In the genomic region with DNA sequence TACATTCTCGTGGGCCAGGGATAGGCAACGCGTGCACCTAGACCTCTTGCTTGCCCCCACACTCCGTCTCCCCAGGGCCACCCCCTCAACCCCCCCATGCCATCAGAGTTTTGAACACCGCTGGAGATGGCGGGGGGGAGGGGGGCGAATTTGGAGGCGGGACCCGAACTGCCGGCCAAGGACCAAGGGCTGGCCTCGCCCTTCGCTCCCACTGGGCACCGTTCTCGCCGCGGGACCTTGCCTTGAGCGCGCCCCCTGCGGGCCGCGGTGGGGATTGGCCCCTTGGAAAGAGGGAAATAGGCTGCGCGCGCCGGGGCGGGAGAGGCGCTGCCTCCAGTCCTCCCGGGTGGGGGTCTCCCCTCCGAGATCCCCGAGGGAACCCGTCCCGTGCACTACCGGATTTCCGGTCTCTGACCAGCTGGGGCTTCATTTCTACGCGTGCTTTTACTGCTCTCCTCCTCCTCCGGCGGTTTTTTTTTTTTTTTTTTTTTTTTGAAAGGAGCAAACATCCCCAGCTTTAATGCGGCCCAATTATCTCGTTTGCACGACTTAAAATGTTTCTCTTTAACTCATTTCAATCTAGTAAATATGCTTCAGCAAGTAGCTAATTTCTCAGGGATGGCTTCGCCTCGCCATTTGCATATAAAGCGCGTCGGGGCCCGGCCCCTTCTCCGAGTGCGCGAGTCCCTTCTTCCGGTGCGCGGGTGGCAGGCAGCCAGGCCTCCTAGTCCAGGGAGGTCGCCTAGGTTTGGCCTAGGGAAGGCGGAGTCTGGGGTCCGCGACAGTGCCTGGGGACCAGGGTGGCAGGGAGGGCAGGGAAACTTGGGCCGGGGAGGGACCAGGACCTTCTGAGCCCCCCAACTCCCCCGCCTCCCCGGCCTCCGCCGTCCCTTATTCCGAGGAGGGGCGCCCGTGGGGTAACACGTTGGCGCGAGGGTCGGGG, we compare ENCODE assay signal across 8 cellular contexts. TPM values are rescaled to one million over a fixed set of nuclear protein-coding genes. Genes with fewer than 3 reads are reported as not detected.
DNase-seq lines count a peak whose midpoint lies in the region; ATAC-seq, FAIRE-seq and TF ChIP-seq lines count a peak whose summit lies in the region.

No MANE protein-coding gene starts in this region.

- peak overlapping the region; percentile 28 to 33 for H3K4me3 ChIP-seq in right atrium auricular region

- H3K27me3 Mint-ChIP-seq in activated naive CD8-positive, alpha-beta T cell treated with anti-CD3 and anti-CD28 coated beads, Interleukin-2, amount 50 U/mL, for 24 hours: peaks cover 83% of the 10 kb centered on the region

- no peak overlapping the region for H3K27ac ChIP-seq in right atrium auricular region

- DNase-seq in activated CD8-positive, alpha-beta memory T cell treated with anti-CD3 and anti-CD28 coated beads, Interleukin-2, amount 50 U/mL, for 48 hours: peak; percentile 86
- DNase-seq in activated CD8-positive, alpha-beta memory T cell treated with anti-CD3 and anti-CD28 coated beads for 24 hours: no peak
- DNase-seq in NCI-H345 (lab: John Stamatoyannopoulos, UW) (peak; percentile 83), right atrium auricular region (ENCODE audit: low spot score) (no peak), retina (peak; percentile 88), RCC 7860 (ENCODE audit: low spot score) (no peak), AML-193 (lab: John Stamatoyannopoulos, UW) (no peak)
- peak; percentile 49 for DNase-seq in activated naive CD8-positive, alpha-beta T cell treated with anti-CD3 and anti-CD28 coated beads, Interleukin-2, amount 50 U/mL, for 24 hours

- H3K9me3 ChIP-seq in right atrium auricular region: no peaks in the 10 kb centered on the region

- H3K4me1 Mint-ChIP-seq in activated naive CD8-positive, alpha-beta T cell treated with anti-CD3 and anti-CD28 coated beads, Interleukin-2, amount 50 U/mL, for 24 hours: peaks cover 9% of the 10 kb centered on the region

- no peaks in the 10 kb centered on the region for H3K9me3 Mint-ChIP-seq in activated naive CD8-positive, alpha-beta T cell treated with anti-CD3 and anti-CD28 coated beads, Interleukin-2, amount 50 U/mL, for 24 hours

- peaks cover 0 to 32% of the 10 kb centered on the region in 2 donors for H3K4me1 ChIP-seq in right atrium auricular region

- H3K27me3 ChIP-seq in right atrium auricular region: peaks cover 30 to 42% of the 10 kb centered on the region in 2 donors

- H3K36me3 Mint-ChIP-seq in activated naive CD8-positive, alpha-beta T cell treated with anti-CD3 and anti-CD28 coated beads, Interleukin-2, amount 50 U/mL, for 24 hours (ENCODE audit: low read depth): no peaks in the 10 kb centered on the region

- peak overlapping the region; percentile 21 for H3K4me3 Mint-ChIP-seq in activated naive CD8-positive, alpha-beta T cell treated with anti-CD3 and anti-CD28 coated beads, Interleukin-2, amount 50 U/mL, for 24 hours

- no peaks in the 10 kb centered on the region for H3K36me3 ChIP-seq in right atrium auricular region

- H3K27ac Mint-ChIP-seq in activated naive CD8-positive, alpha-beta T cell treated with anti-CD3 and anti-CD28 coated beads, Interleukin-2, amount 50 U/mL, for 24 hours: no peak overlapping the region

- TF ChIP-seq CTCF in right atrium auricular region (IDR thresholded peaks at IDR 0.05): peak; percentile 71 to 82

- no peak for ATAC-seq in activated naive CD8-positive, alpha-beta T cell treated with anti-CD3 and anti-CD28 coated beads, Interleukin-2, amount 50 U/mL, for 24 hours

- no peak for FAIRE-seq in RCC 7860 (lab: Jason Lieb, UNC)

RNA-seq across cellular contexts. Expression of gene GBX2, which starts 10.1 kb away (rescaled TPM):
- total RNA-seq in right atrium auricular region: not detected

Comparison
In these comparisons a context has a peak if more than half of its experiments do, and no peak if none do; other contexts are left out.
1. DNase-seq: peak in activated CD8-positive, alpha-beta memory T cell treated with anti-CD3 and anti-CD28 coated beads, Interleukin-2, amount 50 U/mL, for 48 hours (single experiment), NCI-H345 (single experiment), activated naive CD8-positive, alpha-beta T cell treated with anti-CD3 and anti-CD28 coated beads, Interleukin-2, amount 50 U/mL, for 24 hours (single experiment) and retina (single experiment); none in activated CD8-positive, alpha-beta memory T cell treated with anti-CD3 and anti-CD28 coated beads for 24 hours (single experiment), right atrium auricular region (single experiment), RCC 7860 (single experiment) and AML-193 (0 of 2).